In the genomic region with DNA sequence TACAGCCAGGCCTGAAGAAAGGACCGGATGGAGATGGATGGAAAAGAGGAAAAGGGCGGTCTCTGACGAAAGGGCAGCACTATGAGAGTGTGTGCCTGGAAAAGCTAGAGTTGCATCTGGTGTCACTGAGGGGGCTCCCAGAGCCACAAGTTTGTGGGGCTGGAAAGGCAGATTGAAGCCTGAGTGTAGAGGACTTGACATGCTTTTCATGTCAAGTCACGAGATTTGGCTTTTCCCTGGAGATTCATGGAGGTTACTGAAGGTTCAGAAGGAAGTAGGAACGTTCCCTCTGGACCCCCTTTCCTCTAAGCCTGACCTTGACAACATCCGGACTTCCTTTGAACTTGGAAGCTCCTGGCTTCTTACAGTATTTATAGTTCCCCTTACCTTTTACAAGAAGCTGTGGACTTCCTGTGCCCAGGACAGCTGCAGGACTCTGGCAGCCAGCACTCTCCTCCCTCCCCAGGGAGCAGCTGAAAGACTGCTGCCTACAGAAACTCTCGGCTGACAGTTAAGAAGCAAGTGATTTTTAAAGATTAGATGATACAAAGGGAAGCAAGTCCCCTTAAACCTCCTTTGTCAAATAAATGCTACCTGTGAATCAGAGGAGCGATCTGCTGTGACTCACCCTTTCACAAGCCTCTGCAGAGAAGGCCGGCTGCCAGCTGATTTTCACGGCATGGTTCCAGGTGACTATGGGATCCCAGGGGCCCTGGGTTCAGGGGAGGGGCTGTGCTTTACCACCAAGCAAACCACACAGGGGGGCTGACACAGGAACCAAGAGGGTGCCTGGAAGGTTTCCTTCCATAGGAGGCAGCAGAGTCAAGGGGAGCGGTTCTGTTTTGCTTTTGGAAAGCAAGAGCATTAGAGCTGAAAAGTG, we compare ENCODE assay signal across 9 cellular contexts.
DNase-seq lines count a peak whose midpoint lies in the region; ATAC-seq, FAIRE-seq and TF ChIP-seq lines count a peak whose summit lies in the region.
"Had no signal": no experiment of that assay in that cellular context is flagged by ENCODE, and none has a peak within 500 bp of the region (broad histone marks: within the 10 kb centered on the region; RNA-seq: fewer than 3 reads in every experiment).

No MANE protein-coding gene starts in this region.

- H3K4me3 ChIP-seq in WI38 (ENCODE audit: low read depth, low read length) (no peak overlapping the region), esophagus muscularis mucosa (no peak overlapping the region), pancreas (no peak overlapping the region)

- TF ChIP-seq CTCF in WI38 (IDR thresholded peaks at IDR 0.05; ENCODE audit: low read depth, low read length) (0 out of 2 replicates have a peak, but pooled peaks have one; percentile 35), esophagus muscularis mucosa (IDR thresholded peaks at IDR 0.05) (peak in 2 of 3 experiments; percentile 16 to 34), pancreas (IDR thresholded peaks at IDR 0.05) (peak in 2 of 4 donors; percentile 11 to 16)

- intact Hi-C loops in esophagus muscularis mucosa (cut with DNase I) (no loop called here), pancreas (cut with DNase I) (no loop called here)

- H3K9me3 ChIP-seq in esophagus muscularis mucosa (no peaks in the 10 kb centered on the region), pancreas (no peaks in the 10 kb centered on the region)

- WGBS in esophagus muscularis mucosa: 34% methylated on average over 11 of the region's 11 CpGs
- WGBS in pancreas, 2 donors: 38 to 39% methylated on average over 11 of the region's 11 CpGs

- no peaks in the 10 kb centered on the region for H3K27me3 ChIP-seq in esophagus muscularis mucosa
- no peaks in the 10 kb centered on the region for H3K27me3 ChIP-seq in pancreas

- ATAC-seq in pancreas: peak; percentile 87 to 93 (median 91)

- DNase-seq in NK-92 treated with Interleukin-12 subunit alpha and Interleukin-12 subunit beta, amount 100 ng/mL, for 24 hours (lab: John Stamatoyannopoulos, UW): peak; percentile 26
- DNase-seq in NK-92 (lab: John Stamatoyannopoulos, UW; ENCODE audit: unreplicated experiment): no peak
- peak; percentile 25 for DNase-seq in HTR-8/SVneo (ENCODE audit: insufficient read length, low spot score)
- DNase-seq in esophagus muscularis mucosa (ENCODE audit: extremely low spot score): no peak
- peak; percentile 30 to 77 (median 71) for DNase-seq in pancreas
- DNase-seq in NCI-H748 treated with DMSO at 0.1 percent for 48 hours (lab: John Stamatoyannopoulos, UW): no peak
- DNase-seq in hippocampal formation (lab: John Stamatoyannopoulos, UW): no peak

- H3K4me1 ChIP-seq in esophagus muscularis mucosa (peaks cover 16 to 18% (median 17%) of the 10 kb centered on the region in 4 donors), pancreas (peaks cover 0 to 7% (median 0%) of the 10 kb centered on the region in 3 donors)

- FAIRE-seq in HTR-8/SVneo (lab: Jason Lieb, UNC): no peak
- FAIRE-seq in pancreas (lab: Jason Lieb, UNC): no peak
- FAIRE-seq: G401.6 had no signal

- no peak for TF ChIP-seq EP300 in esophagus muscularis mucosa (IDR thresholded peaks at IDR 0.05)

- H3K27ac ChIP-seq in esophagus muscularis mucosa (replicated peaks in 1 of 4) (peak overlapping the region in 3 of 4 donors; percentile 10 to 51 (median 30)), pancreas (peak overlapping the region in 1 of 4 donors; percentile 50)

- peaks cover 0 to 3% (median 0%) of the 10 kb centered on the region in 4 donors for H3K36me3 ChIP-seq in esophagus muscularis mucosa
- no peaks in the 10 kb centered on the region for H3K36me3 ChIP-seq in pancreas

- no peak for TF ChIP-seq POLR2A in esophagus muscularis mucosa (IDR thresholded peaks at IDR 0.05; ENCODE audit: low read depth)

Comparison
In these comparisons a context has a peak if more than half of its experiments do, and no peak if none do; other contexts are left out.
1. DNase-seq: peak in NK-92 treated with Interleukin-12 subunit alpha and Interleukin-12 subunit beta, amount 100 ng/mL, for 24 hours (single experiment), HTR-8/SVneo (single experiment) and pancreas (6 of 6); none in NK-92 (single experiment), esophagus muscularis mucosa (single experiment), NCI-H748 treated with DMSO at 0.1 percent for 48 hours (single experiment) and hippocampal formation (0 of 2).